1 cellular context compared by ENCODE assay signal in the genomic region with DNA sequence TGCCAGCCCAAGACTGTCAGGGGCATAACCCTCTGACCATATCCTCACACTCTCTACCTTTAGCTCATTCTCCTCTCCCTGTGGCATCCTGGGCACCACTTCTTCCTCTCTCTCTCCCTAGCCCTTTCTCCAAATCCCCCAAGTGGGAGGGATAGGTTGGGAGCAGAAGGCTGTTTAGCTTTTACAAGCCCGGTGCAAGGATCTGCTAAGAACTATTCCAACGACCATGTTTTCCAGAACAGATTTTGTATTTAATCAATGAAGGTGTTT.
TF ChIP-seq lines count a peak whose summit lies in the region.

No MANE protein-coding gene starts in this region.

TF ChIP-seq in IMR-90, 13 proteins besides CTCF, POLR2A, EP300 and RAD21 (continued from another document):
- TF ChIP-seq MAZ (IDR thresholded peaks at IDR 0.05; ENCODE audit: borderline replicate concordance, low read depth, low read length) (no peak), NFE2L2 (IDR thresholded peaks at IDR 0.05; ENCODE audit: low read depth, low read length) (no peak), MXI1 (IDR thresholded peaks at IDR 0.05; ENCODE audit: borderline replicate concordance, low read depth, low read length) (no peak), FOS (IDR thresholded peaks at IDR 0.05; ENCODE audit: low read depth, low read length) (no peak), RCOR1 (IDR thresholded peaks at IDR 0.05; ENCODE audit: insufficient replicate concordance, low read length) (no peak), SMC3 (IDR thresholded peaks at IDR 0.05; ENCODE audit: low read depth, low read length) (no peak), USF2 (IDR thresholded peaks at IDR 0.05; ENCODE audit: low read depth, low read length) (no peak)
